Comparison of ENCODE assay signal across 25 cellular contexts in the genomic region with DNA sequence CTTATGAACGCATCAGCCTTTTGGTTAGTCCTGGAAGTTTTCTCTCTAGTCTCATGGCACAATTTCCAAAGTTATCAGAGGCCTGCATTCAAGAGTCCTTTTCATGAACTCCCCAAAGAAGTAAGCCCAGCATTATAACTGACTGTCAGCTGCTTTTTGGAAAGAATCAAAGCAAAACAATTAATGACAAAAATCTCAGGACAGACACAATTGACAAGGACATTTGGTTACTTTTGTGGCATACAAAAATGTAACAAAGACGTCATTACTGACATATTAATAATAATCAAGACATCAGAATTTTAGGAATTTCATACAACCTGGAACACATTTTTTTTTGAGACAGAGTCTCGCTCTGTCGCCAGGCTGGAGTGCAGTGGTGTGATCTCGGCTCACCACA.
"Had no signal": no experiment of that assay in that cellular context is flagged by ENCODE, and none has a peak within 500 bp of the region (broad histone marks: within the 10 kb centered on the region; RNA-seq: fewer than 3 reads in every experiment).

No MANE protein-coding gene starts in this region.

- H3K4me3 ChIP-seq: breast epithelium, dorsolateral prefrontal cortex, gastrocnemius medialis, left lung, prostate gland, right atrium auricular region, skin epidermis, suprapubic skin, transverse colon had no signal

- H3K9me3 ChIP-seq: breast epithelium, gastrocnemius medialis, left lung, prostate gland, right atrium auricular region, suprapubic skin, transverse colon had no signal

- ATAC-seq: activated CD4-positive, CD25-positive, alpha-beta regulatory T cell treated with anti-CD3 and anti-CD28 coated beads, Interleukin-2, amount 50 U/mL, for 24 hours; activated naive CD8-positive, alpha-beta T cell treated with anti-CD3 and anti-CD28 coated beads, Interleukin-2, amount 50 U/mL, for 24 hours; gastrocnemius medialis; left lung; stimulated activated naive CD8-positive, alpha-beta T cell treated with anti-CD3 and anti-CD28 coated beads, Interleukin-15, amount 100 ng/mL, for 72 hours had no signal

- H3K27me3 Mint-ChIP-seq: activated naive CD4-positive, alpha-beta T cell treated with anti-CD3 and anti-CD28 coated beads, Interleukin-2, amount 10 ng/mL, durations not matched to agents 7 days and 5 days; activated naive CD8-positive, alpha-beta T cell treated with anti-CD3 and anti-CD28 coated beads, Interleukin-2, amount 50 U/mL, for 24 hours; stimulated activated naive CD8-positive, alpha-beta T cell treated with anti-CD3 and anti-CD28 coated beads, Interleukin-15, amount 100 ng/mL, for 72 hours had no signal

- H3K4me3 Mint-ChIP-seq: activated naive CD4-positive, alpha-beta T cell treated with anti-CD3 and anti-CD28 coated beads, Interleukin-2, amount 10 ng/mL, durations not matched to agents 7 days and 5 days; activated naive CD8-positive, alpha-beta T cell treated with anti-CD3 and anti-CD28 coated beads, Interleukin-2, amount 50 U/mL, for 24 hours; stimulated activated naive CD8-positive, alpha-beta T cell treated with anti-CD3 and anti-CD28 coated beads, Interleukin-15, amount 100 ng/mL, for 72 hours had no signal

- H3K4me1 Mint-ChIP-seq: activated naive CD4-positive, alpha-beta T cell treated with anti-CD3 and anti-CD28 coated beads, Interleukin-2, amount 10 ng/mL, durations not matched to agents 7 days and 5 days had no signal

- H3K4me1 ChIP-seq: breast epithelium, gastrocnemius medialis, prostate gland, right atrium auricular region had no signal

- H3K36me3 ChIP-seq: breast epithelium, gastrocnemius medialis, prostate gland, right atrium auricular region, suprapubic skin, transverse colon had no signal

- H3K27me3 ChIP-seq: breast epithelium, dorsolateral prefrontal cortex, gastrocnemius medialis, left lung, right atrium auricular region, suprapubic skin, transverse colon had no signal

- DNase-seq: activated CD4-positive, alpha-beta T cell treated with anti-CD3 and anti-CD28 coated beads, Interleukin-2, amount 50 U/mL, for 1 hour; activated CD8-positive, alpha-beta memory T cell treated with anti-CD3 and anti-CD28 coated beads, Interleukin-2, amount 50 U/mL, for 4 hours; activated effector memory CD4-positive, alpha-beta T cell treated with Interleukin-2 at 50 U/mL for 16 hours; activated naive CD4-positive, alpha-beta T cell treated with anti-CD3 and anti-CD28 coated beads, Interleukin-2, amount 10 ng/mL, durations not matched to agents 7 days and 5 days; activated naive CD8-positive, alpha-beta T cell treated with anti-CD3 and anti-CD28 coated beads, Interleukin-2, amount 50 U/mL, for 24 hours; activated T-cell treated with anti-CD3 and anti-CD28 coated beads, Interleukin-2, amount 50 U/mL, for 48 hours; anterior cingulate cortex; cerebellar nuclear complex; dorsolateral prefrontal cortex; gastrocnemius medialis; head of caudate nucleus; left lung; midbrain; stimulated activated CD4-positive, alpha-beta T cell treated with anti-CD3 and anti-CD28 coated beads, Interleukin-15, amount 100 ng/mL, for 24 hours; stimulated activated CD4-positive, alpha-beta T cell treated with anti-CD3 and anti-CD28 coated beads, Interleukin-4, amount 100 ng/mL, for 1 hour; stimulated activated naive CD8-positive, alpha-beta T cell treated with anti-CD3 and anti-CD28 coated beads, Interleukin-15, amount 100 ng/mL, for 72 hours; T-helper 1 cell; transverse colon had no signal

- H3K9me3 Mint-ChIP-seq: activated naive CD4-positive, alpha-beta T cell treated with anti-CD3 and anti-CD28 coated beads, Interleukin-2, amount 10 ng/mL, durations not matched to agents 7 days and 5 days; activated naive CD8-positive, alpha-beta T cell treated with anti-CD3 and anti-CD28 coated beads, Interleukin-2, amount 50 U/mL, for 24 hours; stimulated activated naive CD8-positive, alpha-beta T cell treated with anti-CD3 and anti-CD28 coated beads, Interleukin-15, amount 100 ng/mL, for 72 hours had no signal

- H3K27ac Mint-ChIP-seq: activated naive CD4-positive, alpha-beta T cell treated with anti-CD3 and anti-CD28 coated beads, Interleukin-2, amount 10 ng/mL, durations not matched to agents 7 days and 5 days; activated naive CD8-positive, alpha-beta T cell treated with anti-CD3 and anti-CD28 coated beads, Interleukin-2, amount 50 U/mL, for 24 hours had no signal

- H3K27ac ChIP-seq: breast epithelium, dorsolateral prefrontal cortex, epithelial cell of prostate, gastrocnemius medialis, left lung, prostate gland, right atrium auricular region, skin epidermis, suprapubic skin, transverse colon had no signal
